1 cellular context compared by ENCODE assay signal in the genomic region with DNA sequence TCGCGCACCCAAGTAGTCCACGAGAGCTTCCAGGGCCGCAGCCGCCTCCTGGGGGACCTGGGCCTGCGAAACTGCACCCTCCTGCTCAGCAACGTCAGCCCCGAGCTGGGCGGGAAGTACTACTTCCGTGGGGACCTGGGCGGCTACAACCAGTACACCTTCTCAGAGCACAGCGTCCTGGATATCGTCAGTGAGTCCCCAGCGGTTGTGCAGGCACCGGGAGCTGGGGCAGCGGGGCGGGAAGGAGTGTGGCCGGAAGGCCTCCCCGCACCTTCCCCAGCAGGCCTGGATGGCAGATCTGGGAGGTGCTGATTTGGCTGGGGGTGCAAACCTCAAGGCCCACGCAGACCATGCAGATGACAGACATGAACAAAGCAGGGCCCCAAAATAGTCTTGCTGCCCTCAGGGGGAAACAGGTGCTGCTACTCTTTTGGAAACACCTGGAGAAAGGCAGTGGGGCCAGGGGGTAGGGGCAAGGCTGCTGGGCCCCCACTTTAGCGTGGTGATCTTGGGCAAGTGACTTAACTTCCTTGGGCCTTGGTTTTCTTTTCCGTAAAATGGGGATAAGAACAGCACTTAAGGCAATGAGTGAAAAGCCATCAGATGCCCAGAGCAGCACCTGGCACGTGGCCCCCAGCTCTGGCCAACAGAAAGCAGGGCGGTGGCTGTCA.
TF ChIP-seq lines count a peak whose summit lies in the region.

No MANE protein-coding gene starts in this region.

TF ChIP-seq in H1, 55 proteins besides CTCF, POLR2A, EP300 and RAD21:
- TF ChIP-seq, protein P1, sequence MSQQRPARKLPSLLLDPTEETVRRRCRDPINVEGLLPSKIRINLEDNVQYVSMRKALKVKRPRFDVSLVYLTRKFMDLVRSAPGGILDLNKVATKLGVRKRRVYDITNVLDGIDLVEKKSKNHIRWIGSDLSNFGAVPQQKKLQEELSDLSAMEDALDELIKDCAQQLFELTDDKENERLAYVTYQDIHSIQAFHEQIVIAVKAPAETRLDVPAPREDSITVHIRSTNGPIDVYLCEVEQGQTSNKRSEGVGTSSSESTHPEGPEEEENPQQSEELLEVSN (IDR thresholded peaks at IDR 0.05): peak; percentile 91
- TF ChIP-seq SIN3A (conservative IDR thresholded peaks at IDR 0.05 in 1 of 2, IDR thresholded peaks at IDR 0.05 in 1 of 2; ENCODE audit: low read depth in 1 of 2, low read length in 2 of 2) (no peak), YY1 (IDR thresholded peaks at IDR 0.05; ENCODE audit: low read depth, low read length) (no peak), EZH2 (IDR thresholded peaks at IDR 0.05; ENCODE audit: low read depth, low read length, severe bottlenecking) (no peak)
- TF ChIP-seq, protein P2, sequence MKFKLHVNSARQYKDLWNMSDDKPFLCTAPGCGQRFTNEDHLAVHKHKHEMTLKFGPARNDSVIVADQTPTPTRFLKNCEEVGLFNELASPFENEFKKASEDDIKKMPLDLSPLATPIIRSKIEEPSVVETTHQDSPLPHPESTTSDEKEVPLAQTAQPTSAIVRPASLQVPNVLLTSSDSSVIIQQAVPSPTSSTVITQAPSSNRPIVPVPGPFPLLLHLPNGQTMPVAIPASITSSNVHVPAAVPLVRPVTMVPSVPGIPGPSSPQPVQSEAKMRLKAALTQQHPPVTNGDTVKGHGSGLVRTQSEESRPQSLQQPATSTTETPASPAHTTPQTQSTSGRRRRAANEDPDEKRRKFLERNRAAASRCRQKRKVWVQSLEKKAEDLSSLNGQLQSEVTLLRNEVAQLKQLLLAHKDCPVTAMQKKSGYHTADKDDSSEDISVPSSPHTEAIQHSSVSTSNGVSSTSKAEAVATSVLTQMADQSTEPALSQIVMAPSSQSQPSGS (IDR thresholded peaks at IDR 0.05; ENCODE audit: low read length): no peak
- TF ChIP-seq, protein P3, sequence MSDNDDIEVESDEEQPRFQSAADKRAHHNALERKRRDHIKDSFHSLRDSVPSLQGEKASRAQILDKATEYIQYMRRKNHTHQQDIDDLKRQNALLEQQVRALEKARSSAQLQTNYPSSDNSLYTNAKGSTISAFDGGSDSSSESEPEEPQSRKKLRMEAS (IDR thresholded peaks at IDR 0.05): peak; percentile 57
